In genomic region chr6:142946181-142946923, GRCh38 we compare ENCODE assay signal across 1 cellular context.
TF ChIP-seq lines count a peak whose summit lies in the region.

No MANE protein-coding gene starts in this region.

TF ChIP-seq in HepG2, 621 proteins besides CTCF, POLR2A, EP300 and RAD21 (continued from another document and continues in another):
- peak; percentile 26; the same call in 1 of the 2 replicates for TF ChIP-seq RFX5 (IDR thresholded peaks at IDR 0.05; ENCODE audit: low read depth, low read length)
- peak; percentile 14 for TF ChIP-seq TBL1XR1 (IDR thresholded peaks at IDR 0.05; ENCODE audit: borderline replicate concordance, low read length, partially characterized antibody)
- TF ChIP-seq CBX5 (CRISPR knock-in tag; IDR thresholded peaks at IDR 0.05; ENCODE audit: borderline replicate concordance): peak; percentile 59; the same call in 1 of the 2 replicates
- peak; percentile 36; the same call in 1 of the 2 replicates for TF ChIP-seq ELF1 (CRISPR knock-in tag; IDR thresholded peaks at IDR 0.05)
- no peak for TF ChIP-seq ZNF678 (CRISPR knock-in tag; IDR thresholded peaks at IDR 0.05)
- TF ChIP-seq SPEN (CRISPR knock-in tag; IDR thresholded peaks at IDR 0.05; ENCODE audit: low read depth): peak; percentile 70
- TF ChIP-seq ZBTB7A (CRISPR knock-in tag; IDR thresholded peaks at IDR 0.05): no peak; the same call in 1 of the 2 replicates
- TF ChIP-seq KLF11 (CRISPR knock-in tag; IDR thresholded peaks at IDR 0.05): peak; percentile 20; the same call in 1 of the 2 replicates
- TF ChIP-seq HMG20A (CRISPR knock-in tag; IDR thresholded peaks at IDR 0.05; ENCODE audit: borderline replicate concordance): peak; percentile 37; the same call in 1 of the 2 replicates
- TF ChIP-seq PAWR (CRISPR knock-in tag; IDR thresholded peaks at IDR 0.05; ENCODE audit: borderline replicate concordance): 0 out of 2 replicates have a peak, but pooled peaks have one; percentile 1
- peak; percentile 38; the same call in 1 of the 2 replicates for TF ChIP-seq ZNF687 (CRISPR knock-in tag; IDR thresholded peaks at IDR 0.05)
- no peak; the same call in none of the 2 replicates for TF ChIP-seq SALL2 (CRISPR knock-in tag; IDR thresholded peaks at IDR 0.05)
- peak; percentile 60; the same call in 1 of the 2 replicates for TF ChIP-seq ZNF574 (CRISPR knock-in tag; IDR thresholded peaks at IDR 0.05)
- no peak for TF ChIP-seq EED (CRISPR knock-in tag; IDR thresholded peaks at IDR 0.05)
- peak; percentile 61; the same call in 1 of the 2 replicates for TF ChIP-seq ZNF414 (CRISPR knock-in tag; IDR thresholded peaks at IDR 0.05)
- no peak for TF ChIP-seq ZNF790 (CRISPR knock-in tag; IDR thresholded peaks at IDR 0.05; ENCODE audit: borderline replicate concordance)
- TF ChIP-seq ZMYM3 (CRISPR knock-in tag; IDR thresholded peaks at IDR 0.05): no peak
- peak; percentile 24; the same call in 1 of the 2 replicates for TF ChIP-seq ISL2 (CRISPR knock-in tag; IDR thresholded peaks at IDR 0.05)
- TF ChIP-seq ZNF800 (CRISPR knock-in tag; IDR thresholded peaks at IDR 0.05): no peak
- peak; percentile 74; the same call in 1 of the 2 replicates for TF ChIP-seq RXRA (CRISPR knock-in tag; IDR thresholded peaks at IDR 0.05)
- no peak for TF ChIP-seq ZNF136 (CRISPR knock-in tag; IDR thresholded peaks at IDR 0.05; ENCODE audit: low read depth)
- 0 out of 2 replicates have a peak, but pooled peaks have one; percentile 45 for TF ChIP-seq ZFP36L1 (CRISPR knock-in tag; IDR thresholded peaks at IDR 0.05)
- no peak for TF ChIP-seq SMAD1 (CRISPR knock-in tag; IDR thresholded peaks at IDR 0.05; ENCODE audit: borderline replicate concordance, low read depth)
- TF ChIP-seq HDAC1 (CRISPR knock-in tag; IDR thresholded peaks at IDR 0.05): 0 out of 2 replicates have a peak, but pooled peaks have one; percentile 71
- TF ChIP-seq MZF1 (CRISPR knock-in tag; IDR thresholded peaks at IDR 0.05; ENCODE audit: borderline replicate concordance): no peak
- TF ChIP-seq ZNF530 (CRISPR knock-in tag; IDR thresholded peaks at IDR 0.05; ENCODE audit: low read depth): no peak
- TF ChIP-seq SOX6 (IDR thresholded peaks at IDR 0.05): no peak
- peak; percentile 29 for TF ChIP-seq SOX6 (CRISPR knock-in tag; IDR thresholded peaks at IDR 0.05)
- TF ChIP-seq ZNF644 (CRISPR knock-in tag; IDR thresholded peaks at IDR 0.05; ENCODE audit: low read depth): peak; percentile 20; the same call in 1 of the 2 replicates
- peak; percentile 70 for TF ChIP-seq ZMYM4 (CRISPR knock-in tag; IDR thresholded peaks at IDR 0.05)
- peak; percentile 71; the same call in 1 of the 2 replicates for TF ChIP-seq FOXO1 (CRISPR knock-in tag; IDR thresholded peaks at IDR 0.05)
- peak; percentile 83 for TF ChIP-seq IRF2 (CRISPR knock-in tag; IDR thresholded peaks at IDR 0.05)
- peak; percentile 18; the same call in 1 of the 2 replicates for TF ChIP-seq DMAP1 (CRISPR knock-in tag; IDR thresholded peaks at IDR 0.05)
- TF ChIP-seq ZNF672 (CRISPR knock-in tag; IDR thresholded peaks at IDR 0.05): no peak
- TF ChIP-seq SKI (IDR thresholded peaks at IDR 0.05; ENCODE audit: partially characterized antibody): peak; percentile 53
- peak; percentile 60; the same call in 1 of the 2 replicates for TF ChIP-seq FOSL2 (CRISPR knock-in tag; IDR thresholded peaks at IDR 0.05)
- TF ChIP-seq RXRB (CRISPR knock-in tag; IDR thresholded peaks at IDR 0.05; ENCODE audit: borderline replicate concordance): peak; percentile 50; the same call in 1 of the 2 replicates
- TF ChIP-seq RERE (CRISPR knock-in tag; IDR thresholded peaks at IDR 0.05; ENCODE audit: low read depth): peak; percentile 43; the same call in 1 of the 2 replicates
- TF ChIP-seq ZNF468 (CRISPR knock-in tag; IDR thresholded peaks at IDR 0.05): 0 out of 2 replicates have a peak, but pooled peaks have one; percentile 76
- no peak for TF ChIP-seq HINFP (CRISPR knock-in tag; IDR thresholded peaks at IDR 0.05; ENCODE audit: low read depth)
- peak; percentile 96 for TF ChIP-seq MAZ (IDR thresholded peaks at IDR 0.05; ENCODE audit: borderline replicate concordance, low read depth, low read length)
- peak; percentile 70 for TF ChIP-seq MAZ (CRISPR knock-in tag; IDR thresholded peaks at IDR 0.05; ENCODE audit: low read depth)
- peak; percentile 53; the same call in 1 of the 2 replicates for TF ChIP-seq MXD4 (CRISPR knock-in tag; IDR thresholded peaks at IDR 0.05)
- TF ChIP-seq FOXK1 (CRISPR knock-in tag; IDR thresholded peaks at IDR 0.05; ENCODE audit: borderline replicate concordance, low read depth): peak; percentile 48; the same call in 1 of the 2 replicates
- no peak for TF ChIP-seq SP1 (IDR thresholded peaks at IDR 0.05)
- 0 out of 2 replicates have a peak, but pooled peaks have one; percentile 43 for TF ChIP-seq SP1 (CRISPR knock-in tag; IDR thresholded peaks at IDR 0.05)
- 0 out of 2 replicates have a peak, but pooled peaks have one; percentile 41 for TF ChIP-seq ARNTL (CRISPR knock-in tag; IDR thresholded peaks at IDR 0.05)
- 0 out of 2 replicates have a peak, but pooled peaks have one; percentile 40 for TF ChIP-seq ZFP1 (CRISPR knock-in tag; IDR thresholded peaks at IDR 0.05)
